In the genomic region with DNA sequence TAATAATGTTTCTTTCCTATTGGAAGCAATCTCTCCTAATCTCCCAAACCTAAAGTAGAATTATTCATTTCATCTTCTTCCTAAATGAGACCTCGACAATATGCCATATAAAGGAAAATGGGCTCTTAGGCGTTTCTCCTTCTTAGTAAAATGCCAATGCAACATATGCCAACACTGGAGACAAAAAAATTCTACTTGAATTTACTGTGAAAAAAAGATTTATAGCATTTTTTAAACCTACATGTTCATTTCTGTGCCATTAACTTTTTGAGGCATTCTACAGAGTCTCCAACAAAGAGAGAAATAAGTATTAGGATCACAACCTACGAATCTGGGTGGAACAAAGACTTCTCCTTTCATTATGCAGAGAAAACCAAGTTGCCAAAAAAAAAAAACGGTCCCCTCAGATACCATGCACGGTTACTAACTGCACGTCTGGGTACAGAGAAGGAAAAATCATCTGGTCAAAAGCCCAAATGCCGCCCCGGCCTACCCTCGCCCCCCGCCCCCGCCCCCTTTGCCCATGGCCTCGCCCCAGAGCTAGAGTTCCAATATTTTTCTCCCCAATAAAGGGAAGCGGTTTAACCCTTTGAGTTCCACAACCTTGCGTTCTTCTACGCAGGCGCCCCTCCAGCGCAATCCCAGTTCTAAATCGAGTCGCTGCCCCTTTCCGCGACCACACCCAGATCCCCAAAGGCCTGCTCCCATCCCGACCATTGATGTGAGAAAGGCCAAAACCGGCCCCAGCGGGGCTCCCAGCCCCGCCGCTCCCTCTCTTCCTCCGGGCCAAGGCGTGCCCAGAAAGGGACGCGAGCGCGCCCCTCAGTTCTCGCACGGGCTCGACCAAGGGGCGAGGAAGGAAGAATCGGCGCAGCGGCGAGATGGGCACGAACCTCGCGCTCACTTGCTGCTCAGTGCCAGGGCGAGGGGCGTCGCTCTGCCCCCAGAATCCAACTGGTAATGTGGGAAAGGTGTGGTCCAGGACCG, we compare ENCODE assay signal across 8 cellular contexts. TPM values are rescaled to one million over a fixed set of nuclear protein-coding genes. Genes with fewer than 3 reads are reported as not detected.
DNase-seq lines count a peak whose midpoint lies in the region; ATAC-seq and TF ChIP-seq lines count a peak whose summit lies in the region.

No MANE protein-coding gene starts in this region.

- H3K9me3 Mint-ChIP-seq in activated naive CD4-positive, alpha-beta T cell treated with anti-CD3 and anti-CD28 coated beads, Interleukin-2, amount 50 U/mL, for 72 hours: no peaks in the 10 kb centered on the region

- H3K27ac Mint-ChIP-seq in activated naive CD4-positive, alpha-beta T cell treated with anti-CD3 and anti-CD28 coated beads, Interleukin-2, amount 50 U/mL, for 72 hours: peak overlapping the region; percentile 81 to 85

- H3K36me3 Mint-ChIP-seq in activated naive CD4-positive, alpha-beta T cell treated with anti-CD3 and anti-CD28 coated beads, Interleukin-2, amount 50 U/mL, for 72 hours: no peaks in the 10 kb centered on the region

- no peak for TF ChIP-seq CTCF in omental fat pad (IDR thresholded peaks at IDR 0.05)

- DNase-seq in SIG-M5 treated with dmso at 0.1 percent for 504 hours (lab: John Stamatoyannopoulos, UW; ENCODE audit: unreplicated experiment): peak; percentile 50
- DNase-seq in SIG-M5 (lab: John Stamatoyannopoulos, UW): no peak
- peak; percentile 58 for DNase-seq in NCI-H1694 (lab: John Stamatoyannopoulos, UW)
- no peak for DNase-seq in activated naive CD4-positive, alpha-beta T cell treated with anti-CD3 and anti-CD28 coated beads, Interleukin-2, amount 50 U/mL, for 72 hours (ENCODE audit: low spot score in 2 of 2)
- DNase-seq in Right ventricle myocardium superior: peak; percentile 47
- DNase-seq in omental fat pad (ENCODE audit: low spot score): no peak
- no peak for DNase-seq in occipital lobe (lab: John Stamatoyannopoulos, UW)

- ATAC-seq in HG02623 (IDR thresholded peaks at IDR 0.05; ENCODE audit: unreplicated experiment) (peak; percentile 17), Right ventricle myocardium superior (ENCODE audit: poor library complexity) (peak; percentile 32), omental fat pad (ENCODE audit: low FRiP score) (peak; percentile 18)
- peak; percentile 12 to 22 for ATAC-seq in activated naive CD4-positive, alpha-beta T cell treated with anti-CD3 and anti-CD28 coated beads, Interleukin-2, amount 50 U/mL, for 72 hours

- intact Hi-C loops in Right ventricle myocardium superior (cut with DNase I): no loop called here

RNA-seq across cellular contexts. Expression of gene WDR47, which starts 1.0 kb away (rescaled TPM):
- 10 to 100 TPM in 1 of 2 donors, 1 to 10 TPM in 1; 7.9 to 11.5 TPM for total RNA-seq in activated naive CD4-positive, alpha-beta T cell treated with anti-CD3 and anti-CD28 coated beads, Interleukin-2, amount 50 U/mL, for 72 hours
- total RNA-seq in Right ventricle myocardium superior (15.1 TPM), omental fat pad (10 to 100 TPM; 12.0 to 20.8 (median 12.6) TPM), occipital lobe (285 TPM)

RNA-seq across cellular contexts. Expression of gene TAF13, which starts 34.9 kb away (rescaled TPM):
- 10 to 100 TPM; 15.4 to 49.0 TPM for total RNA-seq in activated naive CD4-positive, alpha-beta T cell treated with anti-CD3 and anti-CD28 coated beads, Interleukin-2, amount 50 U/mL, for 72 hours
- total RNA-seq in Right ventricle myocardium superior: 56.9 TPM
- 10 to 100 TPM; 24.3 to 65.3 (median 31.5) TPM for total RNA-seq in omental fat pad
- 53.5 TPM for total RNA-seq in occipital lobe

RNA-seq across cellular contexts. Expression of gene TMEM167B, which starts 49.6 kb away (rescaled TPM):
- total RNA-seq in activated naive CD4-positive, alpha-beta T cell treated with anti-CD3 and anti-CD28 coated beads, Interleukin-2, amount 50 U/mL, for 72 hours: 10 to 100 TPM; 24.0 to 54.9 TPM
- total RNA-seq in Right ventricle myocardium superior (31.1 TPM), omental fat pad (10 to 100 TPM; 22.2 to 29.2 (median 24.8) TPM), occipital lobe (48.2 TPM)

Comparison
In these comparisons a context has a peak if more than half of its experiments do, and no peak if none do; other contexts are left out.
1. DNase-seq: peak in SIG-M5 treated with dmso at 0.1 percent for 504 hours (single experiment), NCI-H1694 (single experiment) and Right ventricle myocardium superior (single experiment); none in SIG-M5 (single experiment), activated naive CD4-positive, alpha-beta T cell treated with anti-CD3 and anti-CD28 coated beads, Interleukin-2, amount 50 U/mL, for 72 hours (0 of 2), omental fat pad (single experiment) and occipital lobe (single experiment).
2. RNA of gene WDR47, which starts 1.0 kb away (total RNA-seq): 285 TPM in occipital lobe (single experiment); 15.1 TPM in Right ventricle myocardium superior (single experiment), 12.0 to 20.8 TPM in omental fat pad and 7.9 to 11.5 TPM in activated naive CD4-positive, alpha-beta T cell treated with anti-CD3 and anti-CD28 coated beads, Interleukin-2, amount 50 U/mL, for 72 hours; every median in the first group is over 10 times any median in the second.
3. Peak in every context shown above with its lines, with median percentiles within 50 percentile points of each other: ATAC-seq.